17 cellular contexts compared by ENCODE assay signal in the genomic region with DNA sequence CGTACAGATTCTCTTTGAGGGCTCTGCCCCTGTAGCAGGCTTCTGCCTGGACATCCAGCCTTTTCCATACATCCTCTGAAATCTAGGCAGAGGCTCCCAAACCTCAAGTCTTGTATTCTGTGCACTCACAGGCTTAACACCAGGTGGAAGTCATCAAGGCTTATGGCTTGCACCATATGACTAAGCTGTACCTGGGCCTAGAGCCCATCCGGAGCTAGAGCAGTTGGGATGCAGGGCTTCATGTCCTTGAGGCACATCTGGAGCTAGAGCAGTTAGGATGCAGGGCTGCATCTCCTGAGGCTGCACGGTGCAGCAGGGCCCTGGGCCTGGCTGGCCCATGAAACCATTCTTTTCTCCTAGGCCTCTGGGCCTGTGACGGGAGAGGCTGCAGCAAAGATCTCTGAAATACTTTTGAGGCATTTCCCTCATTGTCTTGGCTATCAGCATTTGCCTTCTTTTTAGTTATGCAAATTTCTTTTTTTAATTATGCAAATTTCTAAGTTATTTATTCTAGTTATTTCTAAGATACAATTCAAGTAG.
DNase-seq lines count a peak whose midpoint lies in the region; ATAC-seq and TF ChIP-seq lines count a peak whose summit lies in the region.
"Had no signal": no experiment of that assay in that cellular context is flagged by ENCODE, and none has a peak within 500 bp of the region (broad histone marks: within the 10 kb centered on the region; RNA-seq: fewer than 3 reads in every experiment).

No MANE protein-coding gene starts in this region.

- H3K4me1 ChIP-seq in HEK293 (ENCODE audit: control insufficient read depth, insufficient read depth, low read length) = no peaks in the 10 kb centered on the region
- H3K4me1 ChIP-seq: BLaER1 treated with 17β-estradiol and CSF1 and Interleukin-3, amounts not matched to agents 10 nM and 100 nM had no signal

- H3K27ac ChIP-seq in HEK293 (ENCODE audit: extremely low read depth, low read depth, low read length) (no peak overlapping the region), VCaP (peak overlapping the region; percentile 64; the same call in 1 of the 2 replicates)
- H3K27ac ChIP-seq: 22Rv1; A549; BLaER1 treated with 17β-estradiol and CSF1 and Interleukin-3, amounts not matched to agents 10 nM and 100 nM; C4-2B had no signal

- DNase-seq in NCI-H1436 treated with DMSO at 0.1 percent for 48 hours (lab: John Stamatoyannopoulos, UW) (no peak), NCI-H2029 (lab: John Stamatoyannopoulos, UW) (no peak)
- DNase-seq: AML-193; CD4-positive, alpha-beta T cell; CD8-positive, alpha-beta T cell; DMS 273 treated with DMSO at 0.1 percent for 48 hours; DMS153; DMS79 treated with DMSO at 0.1 percent for 48 hours; GF-D8 had no signal

- TF ChIP-seq CTCF in HEK293 (tag by site-specific recombination; IDR thresholded peaks at IDR 0.05) (no peak), VCaP (conservative IDR thresholded peaks at IDR 0.05) (no peak)

- no peaks in the 10 kb centered on the region for H3K9me3 ChIP-seq in HEK293 (ENCODE audit: control insufficient read depth, insufficient read depth, low read depth, low read length)
- peaks cover 10% of the 10 kb centered on the region for H3K9me3 ChIP-seq in iPS-18c (ENCODE audit: control insufficient read depth, insufficient read depth, low read length)

- H3K4me3 ChIP-seq in HEK293 (ENCODE audit: low read depth, low read length) = no peak overlapping the region
- H3K4me3 ChIP-seq in iPS-18c (ENCODE audit: insufficient read depth, low read depth, low read length) = peak overlapping the region; percentile 28; the same call in 1 of the 2 replicates
- H3K4me3 ChIP-seq: A549 had no signal

- CTCF ChIA-PET in HEK293 (lab: Yijun Ruan, JAX) = no interaction called here

- POLR2A ChIA-PET in HEK293 (lab: Yijun Ruan, JAX) = no interaction called here

- no peaks in the 10 kb centered on the region for H3K36me3 ChIP-seq in HEK293 (ENCODE audit: control insufficient read depth in 2 of 2, insufficient read depth in 1 of 2, low read length in 2 of 2)

- ATAC-seq in HG02763 (IDR thresholded peaks at IDR 0.05; ENCODE audit: unreplicated experiment) = no peak
- ATAC-seq: A549; CD8-positive, alpha-beta T cell had no signal

TF ChIP-seq in HEK293, 187 proteins besides CTCF, POLR2A, EP300 and RAD21:
- TF ChIP-seq ZIC2 (tag by site-specific recombination; IDR thresholded peaks at IDR 0.05) (no peak), ZNF585B (tag by site-specific recombination; IDR thresholded peaks at IDR 0.05) (peak; percentile 94), SETDB1 (IDR thresholded peaks at IDR 0.05; ENCODE audit: insufficient read length, low read length) (peak; percentile 61)
